In genomic region chr6:54060286-54060685, GRCh38 we compare ENCODE assay signal across 13 cellular contexts. TPM values are rescaled to one million over a fixed set of nuclear protein-coding genes. Genes with fewer than 3 reads are reported as not detected.
DNase-seq lines count a peak whose midpoint lies in the region; ATAC-seq lines count a peak whose summit lies in the region.
"Had no signal": no experiment of that assay in that cellular context is flagged by ENCODE, and none has a peak within 500 bp of the region (broad histone marks: within the 10 kb centered on the region; RNA-seq: fewer than 3 reads in every experiment).

No MANE protein-coding gene starts in this region.

- DNase-seq in HCEC 1CT: peak; percentile 63
- DNase-seq in amniotic epithelial cell (ENCODE audit: low read depth): peak; percentile 87
- peak; percentile 55 for DNase-seq in glomerular endothelial cell (ENCODE audit: extremely low read depth, low read depth, low spot score)
- DNase-seq in skeletal muscle cell (ENCODE audit: low read depth): peak; percentile 66
- no peak for DNase-seq in substantia nigra (lab: John Stamatoyannopoulos, UW)
- no peak for DNase-seq in NCI-H524 (lab: John Stamatoyannopoulos, UW)
- DNase-seq: activated CD4-positive, alpha-beta T cell treated with anti-CD3 and anti-CD28 coated beads for 4 hours; activated T-cell treated with anti-CD3 and anti-CD28 coated beads, Interleukin-2, amount 50 U/mL, for 72 hours; NCI-H1048; NCI-H2171 treated with DMSO at 0.1 percent for 48 hours; T-helper 17 cell had no signal

- H3K4me3 ChIP-seq in skeletal muscle cell (ENCODE audit: low read depth, low read length): no peak overlapping the region

- no peak for ATAC-seq in GM19324 (IDR thresholded peaks at IDR 0.05; ENCODE audit: low FRiP score, unreplicated experiment)
- ATAC-seq: activated T-cell treated with anti-CD3 and anti-CD28 coated beads, Interleukin-2, amount 50 U/mL, for 72 hours; Panc1; T-helper 17 cell had no signal

- no peak overlapping the region for H3K27ac ChIP-seq in substantia nigra (ENCODE audit: low read depth, low read length, poor library complexity, severe bottlenecking)

RNA-seq across cellular contexts. Expression of gene MLIP, which starts 51.0 kb away (rescaled TPM):
- 0.58 and 2.9 TPM in 2 replicates for total RNA-seq in glomerular endothelial cell
- total RNA-seq: activated T-cell treated with anti-CD3 and anti-CD28 coated beads, Interleukin-2, amount 50 U/mL, for 72 hours; T-helper 17 cell had no signal

Comparison
In these comparisons a context has a peak if more than half of its experiments do, and no peak if none do; other contexts are left out.
1. DNase-seq: peak in HCEC 1CT (single experiment), amniotic epithelial cell (single experiment), glomerular endothelial cell (single experiment) and skeletal muscle cell (single experiment); none in substantia nigra (0 of 49) and NCI-H524 (0 of 2).